Comparison of ENCODE assay signal across 13 cellular contexts in genomic region chr1:218476385-218476784, GRCh38.
DNase-seq lines count a peak whose midpoint lies in the region; ATAC-seq and TF ChIP-seq lines count a peak whose summit lies in the region.
"Had no signal": no experiment of that assay in that cellular context is flagged by ENCODE, and none has a peak within 500 bp of the region (broad histone marks: within the 10 kb centered on the region; RNA-seq: fewer than 3 reads in every experiment).

No MANE protein-coding gene starts in this region.

- H3K4me3 ChIP-seq in choroid plexus epithelial cell (ENCODE audit: low read depth, low read length) (no peak overlapping the region), muscle layer of colon (ENCODE audit: low read depth in 1 of 2, low read length in 2 of 2) (no peak overlapping the region)

- peaks cover 2% of the 10 kb centered on the region for H3K27me3 Mint-ChIP-seq in activated CD8-positive, alpha-beta T cell treated with anti-CD3 and anti-CD28 coated beads, Interleukin-2, amount 10 ng/mL, durations not matched to agents 7 days and 5 days (ENCODE audit: low read depth)

- H3K4me1 ChIP-seq in muscle layer of colon (ENCODE audit: insufficient read depth, low read length) = peaks cover 20% of the 10 kb centered on the region

- POLR2A ChIA-PET in activated CD8-positive, alpha-beta T cell treated with anti-CD3 and anti-CD28 coated beads, Interleukin-2, amount 10 ng/mL, durations not matched to agents 7 days and 5 days (lab: Charles Lee) = no interaction called here

- no peak overlapping the region for H3K27ac Mint-ChIP-seq in activated CD8-positive, alpha-beta T cell treated with anti-CD3 and anti-CD28 coated beads, Interleukin-2, amount 10 ng/mL, durations not matched to agents 7 days and 5 days
- H3K27ac Mint-ChIP-seq: CD4-positive, alpha-beta T cell; naive thymus-derived CD4-positive, alpha-beta T cell; WTC11 had no signal

- DNase-seq in COLO829 (ENCODE audit: low spot score) (peak; percentile 48), MV-4-11 (lab: John Stamatoyannopoulos, UW) (peak; percentile 29), choroid plexus epithelial cell (ENCODE audit: low read depth) (peak; percentile 96), NCI-H82 treated with DMSO at 0.1 percent for 48 hours (lab: John Stamatoyannopoulos, UW; ENCODE audit: unreplicated experiment) (no peak), mesenteric fat pad (ENCODE audit: low spot score) (no peak)
- no peak for DNase-seq in activated CD8-positive, alpha-beta T cell treated with anti-CD3 and anti-CD28 coated beads, Interleukin-2, amount 10 ng/mL, durations not matched to agents 7 days and 5 days
- DNase-seq: CD4-positive, alpha-beta T cell; naive thymus-derived CD4-positive, alpha-beta T cell; NCI-H1694; stimulated activated naive CD4-positive, alpha-beta T cell had no signal

- TF ChIP-seq CTCF in choroid plexus epithelial cell (conservative IDR thresholded peaks at IDR 0.05; ENCODE audit: low read depth, low read length) = no peak

- no peaks in the 10 kb centered on the region for H3K27me3 ChIP-seq in muscle layer of colon (ENCODE audit: control insufficient read depth in 1 of 2, insufficient read depth in 2 of 2, low read length in 2 of 2)

- ATAC-seq in HG03378 (IDR thresholded peaks at IDR 0.05; ENCODE audit: unreplicated experiment) = no peak
- ATAC-seq in activated CD8-positive, alpha-beta T cell treated with anti-CD3 and anti-CD28 coated beads, Interleukin-2, amount 10 ng/mL, durations not matched to agents 7 days and 5 days = no peak
- ATAC-seq: naive thymus-derived CD4-positive, alpha-beta T cell; WTC11 had no signal

- H3K4me3 Mint-ChIP-seq in activated CD8-positive, alpha-beta T cell treated with anti-CD3 and anti-CD28 coated beads, Interleukin-2, amount 10 ng/mL, durations not matched to agents 7 days and 5 days = no peak overlapping the region
- H3K4me3 Mint-ChIP-seq: CD4-positive, alpha-beta T cell; naive thymus-derived CD4-positive, alpha-beta T cell; WTC11 had no signal

- H3K36me3 Mint-ChIP-seq in activated CD8-positive, alpha-beta T cell treated with anti-CD3 and anti-CD28 coated beads, Interleukin-2, amount 10 ng/mL, durations not matched to agents 7 days and 5 days (ENCODE audit: low read depth) = no peaks in the 10 kb centered on the region
- H3K36me3 Mint-ChIP-seq: naive thymus-derived CD4-positive, alpha-beta T cell; WTC11 had no signal

- H3K4me1 Mint-ChIP-seq in activated CD8-positive, alpha-beta T cell treated with anti-CD3 and anti-CD28 coated beads, Interleukin-2, amount 10 ng/mL, durations not matched to agents 7 days and 5 days (ENCODE audit: low read depth) = peaks cover 12% of the 10 kb centered on the region

- CTCF ChIA-PET in activated CD8-positive, alpha-beta T cell treated with anti-CD3 and anti-CD28 coated beads, Interleukin-2, amount 10 ng/mL, durations not matched to agents 7 days and 5 days (lab: Charles Lee) = no interaction called here

- no peak overlapping the region for H3K9ac ChIP-seq in muscle layer of colon (ENCODE audit: low read length)

- H3K9me3 Mint-ChIP-seq in activated CD8-positive, alpha-beta T cell treated with anti-CD3 and anti-CD28 coated beads, Interleukin-2, amount 10 ng/mL, durations not matched to agents 7 days and 5 days (ENCODE audit: insufficient read depth) = no peaks in the 10 kb centered on the region
- H3K9me3 Mint-ChIP-seq: CD4-positive, alpha-beta T cell; WTC11 had no signal

- peak overlapping the region; percentile 8 for H3K27ac ChIP-seq in muscle layer of colon (ENCODE audit: low read depth, low read length)

- H3K36me3 ChIP-seq in muscle layer of colon (ENCODE audit: insufficient read depth, low read length) = no peaks in the 10 kb centered on the region

- no peaks in the 10 kb centered on the region for H3K9me3 ChIP-seq in muscle layer of colon (ENCODE audit: low read length)

Comparison
In these comparisons a context has a peak if more than half of its experiments do, and no peak if none do; other contexts are left out.
1. DNase-seq: peak in COLO829 (single experiment), MV-4-11 (single experiment) and choroid plexus epithelial cell (single experiment); none in NCI-H82 treated with DMSO at 0.1 percent for 48 hours (single experiment), mesenteric fat pad (single experiment) and activated CD8-positive, alpha-beta T cell treated with anti-CD3 and anti-CD28 coated beads, Interleukin-2, amount 10 ng/mL, durations not matched to agents 7 days and 5 days (single experiment).